In the genomic region with DNA sequence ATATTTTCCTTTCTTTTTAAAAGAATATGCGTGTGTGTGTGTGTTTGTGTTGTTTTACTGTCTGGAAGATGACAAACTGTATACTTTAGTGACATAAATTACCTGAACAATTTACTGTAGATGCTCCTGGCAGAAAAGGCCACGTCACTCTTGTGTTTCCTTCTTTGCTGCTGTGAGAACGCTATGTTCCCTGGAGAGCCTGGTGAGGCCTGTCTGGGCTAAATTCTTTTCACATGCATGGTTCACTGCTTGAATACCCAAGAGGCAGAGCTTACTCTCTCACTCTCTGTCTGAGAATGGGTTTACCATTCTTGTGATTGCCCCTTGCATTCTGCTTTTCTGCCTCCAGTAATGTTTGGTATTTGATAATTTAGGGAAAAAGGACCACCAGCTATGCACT, we compare ENCODE assay signal across 1 cellular context.
TF ChIP-seq lines count a peak whose summit lies in the region.

No MANE protein-coding gene starts in this region.

TF ChIP-seq in GM12878, 131 proteins besides CTCF, POLR2A, EP300 and RAD21 (continued from another document and continues in another):
- TF ChIP-seq, protein P1, sequence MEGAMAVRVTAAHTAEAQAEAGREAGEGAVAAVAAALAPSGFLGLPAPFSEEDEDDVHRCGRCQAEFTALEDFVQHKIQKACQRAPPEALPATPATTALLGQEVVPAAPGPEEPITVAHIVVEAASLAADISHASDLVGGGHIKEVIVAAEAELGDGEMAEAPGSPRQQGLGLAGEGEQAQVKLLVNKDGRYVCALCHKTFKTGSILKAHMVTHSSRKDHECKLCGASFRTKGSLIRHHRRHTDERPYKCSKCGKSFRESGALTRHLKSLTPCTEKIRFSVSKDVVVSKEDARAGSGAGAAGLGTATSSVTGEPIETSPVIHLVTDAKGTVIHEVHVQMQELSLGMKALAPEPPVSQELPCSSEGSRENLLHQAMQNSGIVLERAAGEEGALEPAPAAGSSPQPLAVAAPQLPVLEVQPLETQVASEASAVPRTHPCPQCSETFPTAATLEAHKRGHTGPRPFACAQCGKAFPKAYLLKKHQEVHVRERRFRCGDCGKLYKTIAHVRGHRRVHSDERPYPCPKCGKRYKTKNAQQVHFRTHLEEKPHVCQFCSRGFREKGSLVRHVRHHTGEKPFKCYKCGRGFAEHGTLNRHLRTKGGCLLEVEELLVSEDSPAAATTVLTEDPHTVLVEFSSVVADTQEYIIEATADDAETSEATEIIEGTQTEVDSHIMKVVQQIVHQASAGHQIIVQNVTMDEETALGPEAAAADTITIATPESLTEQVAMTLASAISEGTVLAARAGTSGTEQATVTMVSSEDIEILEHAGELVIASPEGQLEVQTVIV (IDR thresholded peaks at IDR 0.05; ENCODE audit: borderline replicate concordance, partially characterized antibody) = no peak
- TF ChIP-seq IRF4 (IDR thresholded peaks at IDR 0.05; ENCODE audit: low read depth, low read length) = no peak
- TF ChIP-seq KAT2A (conservative IDR thresholded peaks at IDR 0.05; ENCODE audit: control insufficient read depth, low read depth, low read length) = no peak
- TF ChIP-seq FOXM1 (IDR thresholded peaks at IDR 0.05; ENCODE audit: low read depth, low read length) = no peak
- TF ChIP-seq, protein P2, sequence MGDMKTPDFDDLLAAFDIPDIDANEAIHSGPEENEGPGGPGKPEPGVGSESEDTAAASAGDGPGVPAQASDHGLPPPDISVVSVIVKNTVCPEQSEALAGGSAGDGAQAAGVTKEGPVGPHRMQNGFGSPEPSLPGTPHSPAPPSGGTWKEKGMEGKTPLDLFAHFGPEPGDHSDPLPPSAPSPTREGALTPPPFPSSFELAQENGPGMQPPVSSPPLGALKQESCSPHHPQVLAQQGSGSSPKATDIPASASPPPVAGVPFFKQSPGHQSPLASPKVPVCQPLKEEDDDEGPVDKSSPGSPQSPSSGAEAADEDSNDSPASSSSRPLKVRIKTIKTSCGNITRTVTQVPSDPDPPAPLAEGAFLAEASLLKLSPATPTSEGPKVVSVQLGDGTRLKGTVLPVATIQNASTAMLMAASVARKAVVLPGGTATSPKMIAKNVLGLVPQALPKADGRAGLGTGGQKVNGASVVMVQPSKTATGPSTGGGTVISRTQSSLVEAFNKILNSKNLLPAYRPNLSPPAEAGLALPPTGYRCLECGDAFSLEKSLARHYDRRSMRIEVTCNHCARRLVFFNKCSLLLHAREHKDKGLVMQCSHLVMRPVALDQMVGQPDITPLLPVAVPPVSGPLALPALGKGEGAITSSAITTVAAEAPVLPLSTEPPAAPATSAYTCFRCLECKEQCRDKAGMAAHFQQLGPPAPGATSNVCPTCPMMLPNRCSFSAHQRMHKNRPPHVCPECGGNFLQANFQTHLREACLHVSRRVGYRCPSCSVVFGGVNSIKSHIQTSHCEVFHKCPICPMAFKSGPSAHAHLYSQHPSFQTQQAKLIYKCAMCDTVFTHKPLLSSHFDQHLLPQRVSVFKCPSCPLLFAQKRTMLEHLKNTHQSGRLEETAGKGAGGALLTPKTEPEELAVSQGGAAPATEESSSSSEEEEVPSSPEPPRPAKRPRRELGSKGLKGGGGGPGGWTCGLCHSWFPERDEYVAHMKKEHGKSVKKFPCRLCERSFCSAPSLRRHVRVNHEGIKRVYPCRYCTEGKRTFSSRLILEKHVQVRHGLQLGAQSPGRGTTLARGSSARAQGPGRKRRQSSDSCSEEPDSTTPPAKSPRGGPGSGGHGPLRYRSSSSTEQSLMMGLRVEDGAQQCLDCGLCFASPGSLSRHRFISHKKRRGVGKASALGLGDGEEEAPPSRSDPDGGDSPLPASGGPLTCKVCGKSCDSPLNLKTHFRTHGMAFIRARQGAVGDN (IDR thresholded peaks at IDR 0.05) = peak; percentile 58; the same call in 1 of the 2 replicates
- TF ChIP-seq PML (IDR thresholded peaks at IDR 0.05; ENCODE audit: low read length) = no peak
- TF ChIP-seq, protein P3, sequence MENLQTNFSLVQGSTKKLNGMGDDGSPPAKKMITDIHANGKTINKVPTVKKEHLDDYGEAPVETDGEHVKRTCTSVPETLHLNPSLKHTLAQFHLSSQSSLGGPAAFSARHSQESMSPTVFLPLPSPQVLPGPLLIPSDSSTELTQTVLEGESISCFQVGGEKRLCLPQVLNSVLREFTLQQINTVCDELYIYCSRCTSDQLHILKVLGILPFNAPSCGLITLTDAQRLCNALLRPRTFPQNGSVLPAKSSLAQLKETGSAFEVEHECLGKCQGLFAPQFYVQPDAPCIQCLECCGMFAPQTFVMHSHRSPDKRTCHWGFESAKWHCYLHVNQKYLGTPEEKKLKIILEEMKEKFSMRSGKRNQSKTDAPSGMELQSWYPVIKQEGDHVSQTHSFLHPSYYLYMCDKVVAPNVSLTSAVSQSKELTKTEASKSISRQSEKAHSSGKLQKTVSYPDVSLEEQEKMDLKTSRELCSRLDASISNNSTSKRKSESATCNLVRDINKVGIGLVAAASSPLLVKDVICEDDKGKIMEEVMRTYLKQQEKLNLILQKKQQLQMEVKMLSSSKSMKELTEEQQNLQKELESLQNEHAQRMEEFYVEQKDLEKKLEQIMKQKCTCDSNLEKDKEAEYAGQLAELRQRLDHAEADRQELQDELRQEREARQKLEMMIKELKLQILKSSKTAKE (IDR thresholded peaks at IDR 0.05; ENCODE audit: low read depth, poor library complexity, severe bottlenecking) = peak; percentile 72
- no peak for TF ChIP-seq RCOR1 (conservative IDR thresholded peaks at IDR 0.05; ENCODE audit: low read depth, low read length)
- no peak for TF ChIP-seq EGR1 (IDR thresholded peaks at IDR 0.05; ENCODE audit: borderline replicate concordance in 1 of 2, low read depth in 2 of 2, low read length in 2 of 2)
- peak; percentile 57; the same call in 1 of the 2 replicates for TF ChIP-seq PAX5 (IDR thresholded peaks at IDR 0.05; ENCODE audit: borderline replicate concordance, low read depth, low read length)
- TF ChIP-seq MTA3 (IDR thresholded peaks at IDR 0.05; ENCODE audit: borderline replicate concordance, low read length) = no peak
- TF ChIP-seq BHLHE40 (IDR thresholded peaks at IDR 0.05; ENCODE audit: borderline replicate concordance in 1 of 2, low read depth in 2 of 2, low read length in 1 of 2) = 0 out of 4 replicates have a peak, but pooled peaks of 1 of the 2 experiments have one; percentile 26
- TF ChIP-seq, protein P4, sequence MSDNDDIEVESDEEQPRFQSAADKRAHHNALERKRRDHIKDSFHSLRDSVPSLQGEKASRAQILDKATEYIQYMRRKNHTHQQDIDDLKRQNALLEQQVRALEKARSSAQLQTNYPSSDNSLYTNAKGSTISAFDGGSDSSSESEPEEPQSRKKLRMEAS (IDR thresholded peaks at IDR 0.05; ENCODE audit: low read depth, low read length) = no peak
- no peak for TF ChIP-seq MXI1 (IDR thresholded peaks at IDR 0.05; ENCODE audit: low read depth, low read length)
- TF ChIP-seq, protein P5, sequence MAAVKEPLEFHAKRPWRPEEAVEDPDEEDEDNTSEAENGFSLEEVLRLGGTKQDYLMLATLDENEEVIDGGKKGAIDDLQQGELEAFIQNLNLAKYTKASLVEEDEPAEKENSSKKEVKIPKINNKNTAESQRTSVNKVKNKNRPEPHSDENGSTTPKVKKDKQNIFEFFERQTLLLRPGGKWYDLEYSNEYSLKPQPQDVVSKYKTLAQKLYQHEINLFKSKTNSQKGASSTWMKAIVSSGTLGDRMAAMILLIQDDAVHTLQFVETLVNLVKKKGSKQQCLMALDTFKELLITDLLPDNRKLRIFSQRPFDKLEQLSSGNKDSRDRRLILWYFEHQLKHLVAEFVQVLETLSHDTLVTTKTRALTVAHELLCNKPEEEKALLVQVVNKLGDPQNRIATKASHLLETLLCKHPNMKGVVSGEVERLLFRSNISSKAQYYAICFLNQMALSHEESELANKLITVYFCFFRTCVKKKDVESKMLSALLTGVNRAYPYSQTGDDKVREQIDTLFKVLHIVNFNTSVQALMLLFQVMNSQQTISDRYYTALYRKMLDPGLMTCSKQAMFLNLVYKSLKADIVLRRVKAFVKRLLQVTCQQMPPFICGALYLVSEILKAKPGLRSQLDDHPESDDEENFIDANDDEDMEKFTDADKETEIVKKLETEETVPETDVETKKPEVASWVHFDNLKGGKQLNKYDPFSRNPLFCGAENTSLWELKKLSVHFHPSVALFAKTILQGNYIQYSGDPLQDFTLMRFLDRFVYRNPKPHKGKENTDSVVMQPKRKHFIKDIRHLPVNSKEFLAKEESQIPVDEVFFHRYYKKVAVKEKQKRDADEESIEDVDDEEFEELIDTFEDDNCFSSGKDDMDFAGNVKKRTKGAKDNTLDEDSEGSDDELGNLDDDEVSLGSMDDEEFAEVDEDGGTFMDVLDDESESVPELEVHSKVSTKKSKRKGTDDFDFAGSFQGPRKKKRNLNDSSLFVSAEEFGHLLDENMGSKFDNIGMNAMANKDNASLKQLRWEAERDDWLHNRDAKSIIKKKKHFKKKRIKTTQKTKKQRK (IDR thresholded peaks at IDR 0.05; ENCODE audit: low read depth, low read length) = no peak
- peak; percentile 87; the same call in 1 of the 2 replicates for TF ChIP-seq RB1 (IDR thresholded peaks at IDR 0.05; ENCODE audit: borderline replicate concordance)
- no peak for TF ChIP-seq RFX5 (IDR thresholded peaks at IDR 0.05; ENCODE audit: low read depth, low read length)
- TF ChIP-seq, protein P6, sequence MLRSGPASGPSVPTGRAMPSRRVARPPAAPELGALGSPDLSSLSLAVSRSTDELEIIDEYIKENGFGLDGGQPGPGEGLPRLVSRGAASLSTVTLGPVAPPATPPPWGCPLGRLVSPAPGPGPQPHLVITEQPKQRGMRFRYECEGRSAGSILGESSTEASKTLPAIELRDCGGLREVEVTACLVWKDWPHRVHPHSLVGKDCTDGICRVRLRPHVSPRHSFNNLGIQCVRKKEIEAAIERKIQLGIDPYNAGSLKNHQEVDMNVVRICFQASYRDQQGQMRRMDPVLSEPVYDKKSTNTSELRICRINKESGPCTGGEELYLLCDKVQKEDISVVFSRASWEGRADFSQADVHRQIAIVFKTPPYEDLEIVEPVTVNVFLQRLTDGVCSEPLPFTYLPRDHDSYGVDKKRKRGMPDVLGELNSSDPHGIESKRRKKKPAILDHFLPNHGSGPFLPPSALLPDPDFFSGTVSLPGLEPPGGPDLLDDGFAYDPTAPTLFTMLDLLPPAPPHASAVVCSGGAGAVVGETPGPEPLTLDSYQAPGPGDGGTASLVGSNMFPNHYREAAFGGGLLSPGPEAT (IDR thresholded peaks at IDR 0.05; ENCODE audit: low read depth) = peak; percentile 49
- TF ChIP-seq, protein P7, sequence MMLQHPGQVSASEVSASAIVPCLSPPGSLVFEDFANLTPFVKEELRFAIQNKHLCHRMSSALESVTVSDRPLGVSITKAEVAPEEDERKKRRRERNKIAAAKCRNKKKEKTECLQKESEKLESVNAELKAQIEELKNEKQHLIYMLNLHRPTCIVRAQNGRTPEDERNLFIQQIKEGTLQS (IDR thresholded peaks at IDR 0.05; ENCODE audit: borderline replicate concordance, extremely low read depth, low read depth, low read length) = no peak
- TF ChIP-seq, protein P8, sequence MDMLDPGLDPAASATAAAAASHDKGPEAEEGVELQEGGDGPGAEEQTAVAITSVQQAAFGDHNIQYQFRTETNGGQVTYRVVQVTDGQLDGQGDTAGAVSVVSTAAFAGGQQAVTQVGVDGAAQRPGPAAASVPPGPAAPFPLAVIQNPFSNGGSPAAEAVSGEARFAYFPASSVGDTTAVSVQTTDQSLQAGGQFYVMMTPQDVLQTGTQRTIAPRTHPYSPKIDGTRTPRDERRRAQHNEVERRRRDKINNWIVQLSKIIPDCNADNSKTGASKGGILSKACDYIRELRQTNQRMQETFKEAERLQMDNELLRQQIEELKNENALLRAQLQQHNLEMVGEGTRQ (IDR thresholded peaks at IDR 0.05; ENCODE audit: borderline replicate concordance, low read depth, low read length) = no peak
- TF ChIP-seq ETV6 (conservative IDR thresholded peaks at IDR 0.05 in 1 of 2, IDR thresholded peaks at IDR 0.05 in 1 of 2; ENCODE audit: borderline replicate concordance in 1 of 2, low read depth in 1 of 2) = no peak
- no peak for TF ChIP-seq CHD2 (IDR thresholded peaks at IDR 0.05; ENCODE audit: borderline replicate concordance, low read depth, low read length)
- TF ChIP-seq CBX3 (IDR thresholded peaks at IDR 0.05; ENCODE audit: borderline replicate concordance, low read depth) = no peak
- TF ChIP-seq SIN3A (IDR thresholded peaks at IDR 0.05; ENCODE audit: low read depth, low read length) = no peak
- TF ChIP-seq, protein P9, sequence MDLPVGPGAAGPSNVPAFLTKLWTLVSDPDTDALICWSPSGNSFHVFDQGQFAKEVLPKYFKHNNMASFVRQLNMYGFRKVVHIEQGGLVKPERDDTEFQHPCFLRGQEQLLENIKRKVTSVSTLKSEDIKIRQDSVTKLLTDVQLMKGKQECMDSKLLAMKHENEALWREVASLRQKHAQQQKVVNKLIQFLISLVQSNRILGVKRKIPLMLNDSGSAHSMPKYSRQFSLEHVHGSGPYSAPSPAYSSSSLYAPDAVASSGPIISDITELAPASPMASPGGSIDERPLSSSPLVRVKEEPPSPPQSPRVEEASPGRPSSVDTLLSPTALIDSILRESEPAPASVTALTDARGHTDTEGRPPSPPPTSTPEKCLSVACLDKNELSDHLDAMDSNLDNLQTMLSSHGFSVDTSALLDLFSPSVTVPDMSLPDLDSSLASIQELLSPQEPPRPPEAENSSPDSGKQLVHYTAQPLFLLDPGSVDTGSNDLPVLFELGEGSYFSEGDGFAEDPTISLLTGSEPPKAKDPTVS (IDR thresholded peaks at IDR 0.05; ENCODE audit: low read depth, low read length) = no peak
- TF ChIP-seq KLF5 (IDR thresholded peaks at IDR 0.05; ENCODE audit: partially characterized antibody) = no peak
- peak; percentile 99 for TF ChIP-seq GATAD2B (conservative IDR thresholded peaks at IDR 0.05; ENCODE audit: low read depth)
- TF ChIP-seq EZH2 (IDR thresholded peaks at IDR 0.05; ENCODE audit: borderline replicate concordance, control insufficient read depth, low read depth, low read length) = no peak
- no peak for TF ChIP-seq JUNB (IDR thresholded peaks at IDR 0.05)
- TF ChIP-seq, protein P10, sequence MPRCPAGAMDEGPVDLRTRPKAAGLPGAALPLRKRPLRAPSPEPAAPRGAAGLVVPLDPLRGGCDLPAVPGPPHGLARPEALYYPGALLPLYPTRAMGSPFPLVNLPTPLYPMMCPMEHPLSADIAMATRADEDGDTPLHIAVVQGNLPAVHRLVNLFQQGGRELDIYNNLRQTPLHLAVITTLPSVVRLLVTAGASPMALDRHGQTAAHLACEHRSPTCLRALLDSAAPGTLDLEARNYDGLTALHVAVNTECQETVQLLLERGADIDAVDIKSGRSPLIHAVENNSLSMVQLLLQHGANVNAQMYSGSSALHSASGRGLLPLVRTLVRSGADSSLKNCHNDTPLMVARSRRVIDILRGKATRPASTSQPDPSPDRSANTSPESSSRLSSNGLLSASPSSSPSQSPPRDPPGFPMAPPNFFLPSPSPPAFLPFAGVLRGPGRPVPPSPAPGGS (IDR thresholded peaks at IDR 0.05; ENCODE audit: borderline replicate concordance, insufficient read depth, low read depth, low read length, poor library complexity, severe bottlenecking) = peak; percentile 86
- TF ChIP-seq IKZF2 (IDR thresholded peaks at IDR 0.05) = peak in 1 of 2 experiments; percentile 16; a peak in 2 of 4 replicates
- TF ChIP-seq, protein P11, sequence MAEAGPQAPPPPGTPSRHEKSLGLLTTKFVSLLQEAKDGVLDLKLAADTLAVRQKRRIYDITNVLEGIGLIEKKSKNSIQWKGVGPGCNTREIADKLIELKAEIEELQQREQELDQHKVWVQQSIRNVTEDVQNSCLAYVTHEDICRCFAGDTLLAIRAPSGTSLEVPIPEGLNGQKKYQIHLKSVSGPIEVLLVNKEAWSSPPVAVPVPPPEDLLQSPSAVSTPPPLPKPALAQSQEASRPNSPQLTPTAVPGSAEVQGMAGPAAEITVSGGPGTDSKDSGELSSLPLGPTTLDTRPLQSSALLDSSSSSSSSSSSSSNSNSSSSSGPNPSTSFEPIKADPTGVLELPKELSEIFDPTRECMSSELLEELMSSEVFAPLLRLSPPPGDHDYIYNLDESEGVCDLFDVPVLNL (IDR thresholded peaks at IDR 0.05; ENCODE audit: low read depth, low read length) = no peak
- no peak for TF ChIP-seq ZZZ3 (IDR thresholded peaks at IDR 0.05; ENCODE audit: control insufficient read depth, insufficient read length, low read depth)
- TF ChIP-seq FOXK2 (IDR thresholded peaks at IDR 0.05) = no peak
- no peak; the same call in 1 of the 2 replicates for TF ChIP-seq HDGF (IDR thresholded peaks at IDR 0.05)
- TF ChIP-seq HDAC6 (IDR thresholded peaks at IDR 0.05; ENCODE audit: unreplicated experiment) = no peak
